8 cellular contexts compared by ENCODE assay signal in genomic region chr12:98594050-98594853, GRCh38. TPM values are rescaled to one million over a fixed set of nuclear protein-coding genes. Genes with fewer than 3 reads are reported as not detected.
DNase-seq lines count a peak whose midpoint lies in the region; ATAC-seq and TF ChIP-seq lines count a peak whose summit lies in the region.

No MANE protein-coding gene starts in this region.

- BruUV-seq in Caco-2 (replicated peaks; lab: Mats Ljungman, UMichigan), result no TSS peak

- H3K36me3 ChIP-seq in Caco-2 (ENCODE audit: control insufficient read depth, insufficient read depth, low read length), result peaks cover 1% of the 10 kb centered on the region; the same call in 1 of the 2 replicates
- peaks cover 15% of the 10 kb centered on the region for H3K36me3 ChIP-seq in H7 (replicated peaks; ENCODE audit: control insufficient read depth, insufficient read depth, low read length)
- peaks cover 15 to 37% (median 25%) of the 10 kb centered on the region in 4 donors for H3K36me3 ChIP-seq in right lobe of liver

- H3K27ac Mint-ChIP-seq in Caco-2 (ENCODE audit: unreplicated experiment) (peak overlapping the region; percentile 98), chondrocyte (ENCODE audit: unreplicated experiment) (peak overlapping the region; percentile 97)

- H3K9me3 ChIP-seq in Caco-2 (no peaks in the 10 kb centered on the region), right lobe of liver (no peaks in the 10 kb centered on the region)

- H3K27me3 ChIP-seq in Caco-2 (replicated peaks; ENCODE audit: control insufficient read depth, insufficient read depth, low read length) (no peaks in the 10 kb centered on the region), H7 (ENCODE audit: control insufficient read depth, insufficient read depth, low read length) (no peaks in the 10 kb centered on the region), right lobe of liver (no peaks in the 10 kb centered on the region)

- H3K4me1 ChIP-seq in Caco-2 (peaks cover 17% of the 10 kb centered on the region), right lobe of liver (peaks cover 0 to 12% (median 5%) of the 10 kb centered on the region in 4 donors)

- intact Hi-C loops in Caco-2 (cut with micrococcal nuclease; ENCODE audit: unreplicated experiment) (loop anchor here (2.0 kb wide), 1 partner anchor 61 kb away; no protein-coding TSS in a partner anchor), right lobe of liver (cut with DNase I) (no loop called here)

- no peak for TF ChIP-seq POLR2A in right lobe of liver (IDR thresholded peaks at IDR 0.05)

- peak overlapping the region; percentile 99 to 100 (median 99) for H3K27ac ChIP-seq in right lobe of liver

- CTCF ChIA-PET in Caco-2 (lab: Charles Lee), result interaction anchor here (3.9 kb wide), 1 partner anchor 27 kb away, joined by 54 read pairs; no protein-coding TSS in a partner anchor

- no peaks in the 10 kb centered on the region for H3K27me3 Mint-ChIP-seq in Caco-2 (ENCODE audit: insufficient read depth, unreplicated experiment)
- H3K27me3 Mint-ChIP-seq in chondrocyte (ENCODE audit: low read depth), result no peaks in the 10 kb centered on the region

- peak; percentile 26 to 59 (median 54) for ATAC-seq in right lobe of liver
- ATAC-seq in stimulated activated naive CD8-positive, alpha-beta T cell treated with anti-CD3 and anti-CD28 coated beads, Interleukin-15, Interleukin-2, amounts not matched to agents 100 U/mL and 50 U/mL, for 24 hours, result peak; percentile 2
- ATAC-seq in HG03565 (IDR thresholded peaks at IDR 0.05; ENCODE audit: unreplicated experiment), result no peak

- H3K36me3 Mint-ChIP-seq in Caco-2 (ENCODE audit: insufficient read depth, unreplicated experiment) (peaks cover 64% of the 10 kb centered on the region), chondrocyte (ENCODE audit: low read depth) (peaks cover 11% of the 10 kb centered on the region)

- H3K4me3 ChIP-seq in Caco-2 (ENCODE audit: low read depth, low read length) (peak overlapping the region; percentile 97), H7 (ENCODE audit: insufficient read depth, low read depth, low read length) (peak overlapping the region; percentile 99), right lobe of liver (peak overlapping the region; percentile 95 to 98 (median 95))

- under 1% methylated on average over 19 of the region's 36 CpGs for WGBS in right lobe of liver (ENCODE audit: insufficient coverage, low coverage, low lambda C conversion rate, missing lambda C conversion rate)

- POLR2A ChIA-PET in Caco-2 (lab: Charles Lee), result interaction anchor here (1.2 to 3.7 kb wide), 5 partner anchors 12 to 58 kb away, joined by 3 to 33 read pairs (median 6); no protein-coding TSS in a partner anchor

- H3K4me3 Mint-ChIP-seq in Caco-2 (ENCODE audit: unreplicated experiment), result peak overlapping the region; percentile 98
- H3K4me3 Mint-ChIP-seq in chondrocyte (ENCODE audit: unreplicated experiment), result peak overlapping the region; percentile 95

- DNase-seq in Caco-2 (peak; percentile 24 to 37), H7 (no peak), RKO (ENCODE audit: low spot score) (peak; percentile 35), chondrocyte (ENCODE audit: low spot score) (no peak), right lobe of liver (peak; percentile 48 to 72 (median 60)), NCI-H2171 treated with DMSO at 0.1 percent for 48 hours (lab: John Stamatoyannopoulos, UW) (no peak)
- peak; percentile 38 for DNase-seq in stimulated activated naive CD8-positive, alpha-beta T cell treated with anti-CD3 and anti-CD28 coated beads, Interleukin-15, Interleukin-2, amounts not matched to agents 100 U/mL and 50 U/mL, for 24 hours

- peaks cover 7% of the 10 kb centered on the region for H3K4me1 Mint-ChIP-seq in Caco-2 (ENCODE audit: low read depth, unreplicated experiment)
- peaks cover 29% of the 10 kb centered on the region for H3K4me1 Mint-ChIP-seq in chondrocyte (ENCODE audit: low read depth)

- TF ChIP-seq CTCF in Caco-2 (IDR thresholded peaks at IDR 0.05; ENCODE audit: insufficient read depth in 1 of 2, low read depth in 1 of 2, low read length in 1 of 2, severe bottlenecking in 1 of 2, unreplicated experiment in 1 of 2) (no peak), chondrocyte (IDR thresholded peaks at IDR 0.05) (no peak), right lobe of liver (IDR thresholded peaks at IDR 0.05) (no peak)

- H3K9me3 Mint-ChIP-seq in Caco-2 (ENCODE audit: unreplicated experiment) (no peaks in the 10 kb centered on the region), chondrocyte (ENCODE audit: low read depth) (no peaks in the 10 kb centered on the region)

RNA-seq across cellular contexts. Expression of gene SLC25A3, which starts 0.8 kb away (rescaled TPM):
- total RNA-seq in Caco-2 (2022), result 888 and 920 TPM in 2 replicates
- 953 and 961 TPM in 2 replicates for total RNA-seq in H7 (2014; rRNA removed; shearing (Covaris generic))
- 469 to 531 TPM (median 525 TPM) in 3 replicates for total RNA-seq in chondrocyte
- 100 to 1,000 TPM; 257 to 421 (median 267) TPM for total RNA-seq in right lobe of liver

RNA-seq across cellular contexts. Expression of gene IKBIP, which starts 50.3 kb away (rescaled TPM):
- total RNA-seq in Caco-2 (2022), result 9.9 and 10.9 TPM in 2 replicates
- total RNA-seq in H7 (2014; rRNA removed; shearing (Covaris generic)), result 11.0 and 16.9 TPM in 2 replicates
- 65.0 to 69.5 TPM (median 66.8 TPM) in 3 replicates for total RNA-seq in chondrocyte
- total RNA-seq in right lobe of liver, result 10 to 100 TPM in 2 of 6 experiments, 1 to 10 TPM in 4; 2.8 to 12.6 (median 6.6) TPM

RNA-seq across cellular contexts. Expression of gene APAF1, which starts 50.8 kb away (rescaled TPM):
- total RNA-seq in Caco-2 (2022) (13.4 and 16.5 TPM in 2 replicates), chondrocyte (19.2 to 26.7 TPM (median 21.8 TPM) in 3 replicates), right lobe of liver (10 to 100 TPM in 1 of 6 experiments, 1 to 10 TPM in 5; 4.5 to 12.3 (median 7.1) TPM)
- total RNA-seq in H7 (2014; rRNA removed; shearing (Covaris generic)), result 15.5 and 18.3 TPM in 2 replicates

Comparison
In these comparisons a context has a peak if more than half of its experiments do, and no peak if none do; other contexts are left out.
1. DNase-seq: peak in Caco-2 (2 of 2), RKO (single experiment), right lobe of liver (3 of 3) and stimulated activated naive CD8-positive, alpha-beta T cell treated with anti-CD3 and anti-CD28 coated beads, Interleukin-15, Interleukin-2, amounts not matched to agents 100 U/mL and 50 U/mL, for 24 hours (single experiment); none in H7 (single experiment), chondrocyte (single experiment) and NCI-H2171 treated with DMSO at 0.1 percent for 48 hours (single experiment).
2. Peak in every context shown above with its lines, with median percentiles within 50 percentile points of each other: H3K4me3 ChIP-seq.